ENCODE assay signal across 2 cellular contexts in genomic region chr11:35362571-35362980, GRCh38.
TF ChIP-seq lines count a peak whose summit lies in the region.

No MANE protein-coding gene starts in this region.

TF ChIP-seq in HepG2, 621 proteins besides CTCF, POLR2A, EP300 and RAD21:
- no peak for TF ChIP-seq DMTF1 (CRISPR knock-in tag; IDR thresholded peaks at IDR 0.05)
- TF ChIP-seq ZKSCAN1 (IDR thresholded peaks at IDR 0.05; ENCODE audit: low read length): 0 out of 2 replicates have a peak, but pooled peaks have one; percentile 32
- TF ChIP-seq STAG1 (CRISPR knock-in tag; IDR thresholded peaks at IDR 0.05): peak; percentile 27; the same call in 1 of the 2 replicates

TF ChIP-seq in WTC11, 78 proteins besides CTCF, POLR2A, EP300 and RAD21:
- TF ChIP-seq ZMAT4 (CRISPR knock-in tag; IDR thresholded peaks at IDR 0.05) (no peak), TP53 (CRISPR knock-in tag; IDR thresholded peaks at IDR 0.05) (no peak), OVOL2 (CRISPR knock-in tag; IDR thresholded peaks at IDR 0.05; ENCODE audit: borderline replicate concordance) (no peak), ZSCAN18 (CRISPR knock-in tag; IDR thresholded peaks at IDR 0.05) (no peak), ZNF416 (CRISPR knock-in tag; IDR thresholded peaks at IDR 0.05) (no peak), ZNF317 (CRISPR knock-in tag; IDR thresholded peaks at IDR 0.05; ENCODE audit: borderline replicate concordance, low read depth) (no peak), RORB (CRISPR knock-in tag; IDR thresholded peaks at IDR 0.05) (no peak), ATF2 (CRISPR knock-in tag; IDR thresholded peaks at IDR 0.05; ENCODE audit: borderline replicate concordance, low read depth) (no peak), RELA (CRISPR knock-in tag; IDR thresholded peaks at IDR 0.05; ENCODE audit: borderline replicate concordance) (no peak), GABPB1 (CRISPR knock-in tag; IDR thresholded peaks at IDR 0.05) (no peak)
